ENCODE assay signal across 24 cellular contexts in the genomic region with DNA sequence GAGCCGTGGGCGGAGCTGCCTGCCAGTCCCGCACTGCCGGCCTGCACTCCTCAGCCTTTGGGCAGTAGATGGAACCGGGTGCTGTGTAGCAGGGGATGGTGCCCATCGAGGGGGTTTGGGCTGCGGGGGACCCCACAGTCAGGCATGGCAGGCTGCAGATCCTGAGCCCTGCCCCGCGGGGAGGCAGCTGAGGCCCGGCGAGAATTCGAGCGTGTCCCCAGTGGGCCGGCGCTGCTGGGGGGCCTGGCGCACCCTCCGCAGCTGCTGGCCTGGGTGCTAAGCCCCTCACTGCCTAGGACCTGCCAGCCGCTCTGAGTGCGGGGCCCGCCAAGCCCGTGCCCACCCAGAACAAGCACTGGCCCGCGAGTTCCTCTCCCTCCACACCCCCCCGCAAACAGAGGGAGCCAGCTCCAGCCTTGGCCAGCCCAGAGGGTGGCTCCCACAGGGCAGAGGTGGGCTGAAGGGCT.
"Had no signal": no experiment of that assay in that cellular context is flagged by ENCODE, and none has a peak within 500 bp of the region (broad histone marks: within the 10 kb centered on the region; RNA-seq: fewer than 3 reads in every experiment).

No MANE protein-coding gene starts in this region.

- FAIRE-seq: islet of Langerhans had no signal

- H3K4me3 Mint-ChIP-seq: immature natural killer cell; memory B cell; naive thymus-derived CD4-positive, alpha-beta T cell; nephron progenitor cell; neural progenitor cell; stimulated activated effector memory CD8-positive, alpha-beta T cell treated with anti-CD3 and anti-CD28 coated beads, Interleukin-12 subunit alpha, Interleukin-12 subunit beta, amount 100 ng/mL, for 72 hours had no signal

- H3K27me3 ChIP-seq: neural progenitor cell, ovary, right atrium auricular region, suprapubic skin, tibial artery, uterus had no signal

- H3K4me1 ChIP-seq: left ventricle myocardium inferior, neural progenitor cell, right atrium auricular region, suprapubic skin, tibial artery, uterus had no signal

- H3K27ac ChIP-seq: left ventricle myocardium inferior, neural progenitor cell, ovary, right atrium auricular region, skin epidermis, suprapubic skin, thoracic aorta, tibial artery, uterus had no signal

- H3K4me1 Mint-ChIP-seq: immature natural killer cell; memory B cell; naive thymus-derived CD4-positive, alpha-beta T cell; nephron progenitor cell; neural progenitor cell; stimulated activated effector memory CD8-positive, alpha-beta T cell treated with anti-CD3 and anti-CD28 coated beads, Interleukin-12 subunit alpha, Interleukin-12 subunit beta, amount 100 ng/mL, for 72 hours had no signal

- H3K9me3 Mint-ChIP-seq: neural progenitor cell had no signal

- H3K9me3 ChIP-seq: mucosa of descending colon, ovary, right atrium auricular region, thoracic aorta, uterus had no signal

- H3K27ac Mint-ChIP-seq: immature natural killer cell; memory B cell; naive thymus-derived CD4-positive, alpha-beta T cell; nephron progenitor cell; neural progenitor cell; progenitor cell of endocrine pancreas; stimulated activated effector memory CD8-positive, alpha-beta T cell treated with anti-CD3 and anti-CD28 coated beads, Interleukin-12 subunit alpha, Interleukin-12 subunit beta, amount 100 ng/mL, for 72 hours had no signal

- DNase-seq: head of caudate nucleus; hippocampal formation; immature natural killer cell; left ventricle myocardium inferior; midbrain; naive thymus-derived CD4-positive, alpha-beta T cell; nephron progenitor cell; ovary; stimulated activated CD4-positive, alpha-beta T cell treated with anti-CD3 and anti-CD28 coated beads, Interleukin-4, amount 100 ng/mL, for 24 hours; stimulated activated naive CD4-positive, alpha-beta T cell treated with Interleukin-2 at 50 U/mL for 16 hours; tibial artery; trophoblast cell; uterus had no signal

- H3K27me3 Mint-ChIP-seq: memory B cell; naive thymus-derived CD4-positive, alpha-beta T cell; progenitor cell of endocrine pancreas had no signal

- H3K4me3 ChIP-seq: left ventricle myocardium inferior, mucosa of descending colon, neural progenitor cell, ovary, right atrium auricular region, skin epidermis, suprapubic skin, thoracic aorta, tibial artery, uterus had no signal

- H3K9ac ChIP-seq: neural progenitor cell had no signal

- H3K36me3 ChIP-seq: left ventricle myocardium inferior, neural progenitor cell, ovary, right atrium auricular region, suprapubic skin, thoracic aorta, tibial artery, uterus had no signal

- H3K36me3 Mint-ChIP-seq: memory B cell; naive thymus-derived CD4-positive, alpha-beta T cell; neural progenitor cell; stimulated activated effector memory CD8-positive, alpha-beta T cell treated with anti-CD3 and anti-CD28 coated beads, Interleukin-12 subunit alpha, Interleukin-12 subunit beta, amount 100 ng/mL, for 72 hours had no signal

- ATAC-seq: mucosa of descending colon; naive thymus-derived CD4-positive, alpha-beta T cell; sciatic nerve; stimulated activated effector memory CD8-positive, alpha-beta T cell treated with anti-CD3 and anti-CD28 coated beads, Interleukin-12 subunit alpha, Interleukin-12 subunit beta, amount 100 ng/mL, for 72 hours had no signal
